ENCODE assay signal across 14 cellular contexts in genomic region chr7:157408258-157409101, GRCh38.
"Had no signal": no experiment of that assay in that cellular context is flagged by ENCODE, and none has a peak within 500 bp of the region (broad histone marks: within the 10 kb centered on the region; RNA-seq: fewer than 3 reads in every experiment).

No MANE protein-coding gene starts in this region.

- H3K4me1 ChIP-seq: prostate gland, right lobe of liver had no signal

- H3K9me3 Mint-ChIP-seq: activated naive CD4-positive, alpha-beta T cell treated with anti-CD3 and anti-CD28 coated beads for 36 hours; activated T-helper 17 cell treated with anti-CD3 and anti-CD28 coated beads, Interleukin-2, amount 50 U/mL, for 72 hours; naive thymus-derived CD8-positive, alpha-beta T cell had no signal

- H3K27me3 ChIP-seq: right lobe of liver, stomach, testis had no signal

- H3K9me3 ChIP-seq: prostate gland, right lobe of liver, stomach, testis had no signal

- H3K4me3 Mint-ChIP-seq: activated naive CD4-positive, alpha-beta T cell treated with anti-CD3 and anti-CD28 coated beads for 36 hours; activated T-helper 17 cell treated with anti-CD3 and anti-CD28 coated beads, Interleukin-2, amount 50 U/mL, for 72 hours; naive thymus-derived CD8-positive, alpha-beta T cell had no signal

- ATAC-seq: activated T-helper 17 cell treated with anti-CD3 and anti-CD28 coated beads, Interleukin-2, amount 50 U/mL, for 72 hours; naive thymus-derived CD8-positive, alpha-beta T cell; right lobe of liver had no signal

- DNase-seq: activated CD4-positive, alpha-beta T cell treated with anti-CD3 and anti-CD28 coated beads, Interleukin-2, amount 50 U/mL, for 48 hours; activated naive CD4-positive, alpha-beta T cell treated with anti-CD3 and anti-CD28 coated beads for 36 hours; foreskin fibroblast; hippocampal formation; mesenchymal stem cell; occipital lobe; right lobe of liver; stomach; T-helper 9 cell; testis had no signal

- H3K27me3 Mint-ChIP-seq: activated T-helper 17 cell treated with anti-CD3 and anti-CD28 coated beads, Interleukin-2, amount 50 U/mL, for 72 hours; naive thymus-derived CD8-positive, alpha-beta T cell had no signal

- H3K27ac ChIP-seq: coronary artery, prostate gland, right lobe of liver, stomach, testis had no signal

- H3K4me3 ChIP-seq: coronary artery, prostate gland, right lobe of liver, stomach had no signal

- H3K36me3 ChIP-seq: prostate gland had no signal

- H3K27ac Mint-ChIP-seq: activated naive CD4-positive, alpha-beta T cell treated with anti-CD3 and anti-CD28 coated beads for 36 hours had no signal
